23 cellular contexts compared by ENCODE assay signal in the genomic region with DNA sequence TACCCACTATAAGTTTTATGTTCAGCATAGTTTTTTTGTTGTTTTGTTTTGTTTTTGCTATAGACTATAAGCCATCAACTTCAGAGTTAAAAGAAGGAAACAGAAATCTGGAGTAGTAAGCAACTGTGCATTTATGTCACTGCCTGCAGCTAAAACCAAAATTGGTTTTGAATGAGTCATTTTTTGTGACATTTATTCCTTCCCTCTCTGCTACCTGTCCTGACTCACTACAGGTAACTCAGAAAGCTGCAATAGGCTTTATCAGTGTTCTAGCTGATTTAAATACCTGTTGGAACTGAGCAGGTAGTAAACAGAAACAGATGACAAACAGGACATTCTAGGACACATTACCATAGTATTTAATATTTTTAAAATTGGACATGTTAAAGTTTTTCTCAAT.
A peak's percentile ranks its signal among the peaks of the same experiment; 100 is the strongest.
DNase-seq lines count a peak whose midpoint lies in the region; ATAC-seq and TF ChIP-seq lines count a peak whose summit lies in the region.
"Had no signal": no experiment of that assay in that cellular context is flagged by ENCODE, and none has a peak within 500 bp of the region (broad histone marks: within the 10 kb centered on the region; RNA-seq: fewer than 3 reads in every experiment).

No MANE protein-coding gene starts in this region.

- H2AFZ ChIP-seq in PC-9 (no peak overlapping the region), trophoblast cell (ENCODE audit: insufficient read depth, low read length, poor library complexity) (no peak overlapping the region)

- H4K8ac ChIP-seq in trophoblast cell (ENCODE audit: low read depth, low read length), result no peak overlapping the region

- H2BK5ac ChIP-seq in trophoblast cell (ENCODE audit: low read depth, low read length, poor library complexity), result no peak overlapping the region

- H2AK5ac ChIP-seq in trophoblast cell (ENCODE audit: low read length), result no peak overlapping the region

- H3F3A ChIP-seq in PC-9 (ENCODE audit: insufficient read depth, low read depth), result peaks cover 26% of the 10 kb centered on the region; the same call in 1 of the 2 replicates

- no peaks in the 10 kb centered on the region for H3K9me3 ChIP-seq in PC-9 (ENCODE audit: insufficient read depth, low read depth)
- H3K9me3 ChIP-seq in trophoblast cell (ENCODE audit: insufficient read depth, low read depth, low read length), result no peaks in the 10 kb centered on the region
- no peaks in the 10 kb centered on the region for H3K9me3 ChIP-seq in right lobe of liver

- no peak overlapping the region for H2BK12ac ChIP-seq in trophoblast cell (ENCODE audit: low read length)

- no peak overlapping the region for H3K14ac ChIP-seq in trophoblast cell (ENCODE audit: low read length)

- POLR2A ChIA-PET in PC-9 (lab: Charles Lee; ENCODE audit: unreplicated experiment), result interaction anchor here (0.5 to 0.7 kb wide), 2 partner anchors 293 to 706 kb away, joined by 4 to 7 read pairs; no protein-coding TSS in a partner anchor

- no peak overlapping the region for H4K91ac ChIP-seq in trophoblast cell (ENCODE audit: low read depth, low read length)

- H3K9me2 ChIP-seq in PC-9 (ENCODE audit: insufficient read depth), result no peaks in the 10 kb centered on the region

- no peaks in the 10 kb centered on the region for H3K36me3 ChIP-seq in PC-9 (ENCODE audit: low read depth)
- H3K36me3 ChIP-seq in trophoblast cell (ENCODE audit: control insufficient read depth in 1 of 2, insufficient read depth in 2 of 2, low read length in 2 of 2), result no peaks in the 10 kb centered on the region
- no peaks in the 10 kb centered on the region for H3K36me3 ChIP-seq in right lobe of liver

- no peak overlapping the region for H3K9ac ChIP-seq in trophoblast cell (ENCODE audit: low read length)

- no peak for ATAC-seq in right lobe of liver
- ATAC-seq in HG03457 (IDR thresholded peaks at IDR 0.05; ENCODE audit: unreplicated experiment), result no peak
- ATAC-seq in stimulated activated naive CD8-positive, alpha-beta T cell treated with anti-CD3 and anti-CD28 coated beads, Interleukin-15, Interleukin-2, amounts not matched to agents 100 U/mL and 50 U/mL, for 24 hours, result no peak
- ATAC-seq in HG03432 (IDR thresholded peaks at IDR 0.05; ENCODE audit: unreplicated experiment), result no peak
- ATAC-seq: GM12878 had no signal

- H3K27me3 ChIP-seq in PC-9 (ENCODE audit: insufficient read depth, low read depth), result no peaks in the 10 kb centered on the region
- H3K27me3 ChIP-seq in trophoblast cell (ENCODE audit: insufficient read depth, low read length), result no peaks in the 10 kb centered on the region
- H3K27me3 ChIP-seq in right lobe of liver, result no peaks in the 10 kb centered on the region

- H3K4me1 ChIP-seq in PC-9 (replicated peaks; ENCODE audit: insufficient read depth), result peaks cover 41% of the 10 kb centered on the region
- H3K4me1 ChIP-seq in trophoblast cell (ENCODE audit: control insufficient read depth in 1 of 2, insufficient read depth in 2 of 2, low read length in 2 of 2), result no peaks in the 10 kb centered on the region
- no peaks in the 10 kb centered on the region for H3K4me1 ChIP-seq in right lobe of liver

- peak overlapping the region; percentile 58 for H3K27ac ChIP-seq in PC-9
- H3K27ac ChIP-seq in epithelial cell of prostate, result peak overlapping the region; percentile 39
- H3K27ac ChIP-seq in trophoblast cell (ENCODE audit: low read depth, low read length), result no peak overlapping the region
- H3K27ac ChIP-seq in right lobe of liver, result no peak overlapping the region

- peaks cover 2% of the 10 kb centered on the region for H3K79me1 ChIP-seq in trophoblast cell (ENCODE audit: low read length)

- intact Hi-C loops in PC-9 (cut with micrococcal nuclease; ENCODE audit: unreplicated experiment) (loop anchor here (5.0 kb wide), 1 partner anchor 128 kb away; no protein-coding TSS in a partner anchor), right lobe of liver (cut with DNase I) (no loop called here)

- H3K23ac ChIP-seq in trophoblast cell (ENCODE audit: low read length), result no peak overlapping the region

- H2BK120ac ChIP-seq in trophoblast cell (ENCODE audit: insufficient read depth, low read length, poor library complexity), result no peak overlapping the region

- no peak overlapping the region for H4K12ac ChIP-seq in trophoblast cell (ENCODE audit: low read depth, low read length)

- no peaks in the 10 kb centered on the region for H4K20me1 ChIP-seq in PC-9 (ENCODE audit: insufficient read depth)

- TF ChIP-seq CTCF in PC-9 (conservative IDR thresholded peaks at IDR 0.05) (no peak), right lobe of liver (IDR thresholded peaks at IDR 0.05) (no peak)

- H3K79me2 ChIP-seq in PC-9 (ENCODE audit: low read depth) (no peaks in the 10 kb centered on the region), trophoblast cell (ENCODE audit: control insufficient read depth, insufficient read depth, low read length, poor library complexity) (no peaks in the 10 kb centered on the region)

- DNase-seq in NCI-H69 (lab: John Stamatoyannopoulos, UW), result peak; percentile 4
- DNase-seq in PC-9, result peak in 1 of 2 experiments; percentile 86
- DNase-seq in epithelial cell of prostate (ENCODE audit: low read depth, low spot score), result no peak
- DNase-seq in trophoblast cell, result peak; percentile 40 to 88
- no peak for DNase-seq in right lobe of liver
- no peak for DNase-seq in stimulated activated naive CD8-positive, alpha-beta T cell treated with anti-CD3 and anti-CD28 coated beads, Interleukin-15, Interleukin-2, amounts not matched to agents 100 U/mL and 50 U/mL, for 24 hours
- DNase-seq: C1 segment of cervical spinal cord; CD4-positive, alpha-beta memory T cell; COR-L47; GDM1; Karpas-422; MV-4-11; NCI-H1105; NCI-H1436 treated with DMSO at 0.1 percent for 48 hours; NCI-H187 treated with DMSO at 0.1 percent for 48 hours; NCI-H446; NCI-H524 treated with DMSO at 0.1 percent for 48 hours; NK-92 treated with Interleukin-12 subunit alpha and Interleukin-12 subunit beta, amount 100 ng/mL, for 24 hours; RPMI8226; SHP77 treated with DMSO at 0.1 percent for 48 hours had no signal

- no TSS peak for BruUV-seq in PC-9 (replicated peaks; lab: Mats Ljungman, UMichigan)

- H3K4me2 ChIP-seq in PC-9 (peak overlapping the region; percentile 46; the same call in 1 of the 2 replicates), trophoblast cell (ENCODE audit: low read length) (no peak overlapping the region)

- H3K4me3 ChIP-seq in PC-9 (no peak overlapping the region), trophoblast cell (ENCODE audit: low read depth, low read length) (no peak overlapping the region), right lobe of liver (no peak overlapping the region)
- H3K4me3 ChIP-seq: GM12878 had no signal

- no peak for TF ChIP-seq POLR2A in right lobe of liver (IDR thresholded peaks at IDR 0.05)

- H3K18ac ChIP-seq in trophoblast cell (ENCODE audit: low read length), result no peak overlapping the region

- no peak overlapping the region for H3K4ac ChIP-seq in trophoblast cell (ENCODE audit: low read depth, low read length)

- CTCF ChIA-PET in PC-9 (lab: Charles Lee), result no interaction called here

Comparison
In these comparisons a context has a peak if more than half of its experiments do, and no peak if none do; other contexts are left out.
1. DNase-seq: peak in NCI-H69 (single experiment) and trophoblast cell (2 of 2); none in epithelial cell of prostate (single experiment), right lobe of liver (0 of 3) and stimulated activated naive CD8-positive, alpha-beta T cell treated with anti-CD3 and anti-CD28 coated beads, Interleukin-15, Interleukin-2, amounts not matched to agents 100 U/mL and 50 U/mL, for 24 hours (single experiment).
2. H3K27ac ChIP-seq: peak in PC-9 (single experiment) and epithelial cell of prostate (single experiment); none in trophoblast cell (single experiment) and right lobe of liver (0 of 3).